In genomic region chr14:95507701-95508103, GRCh38 we compare ENCODE assay signal across 8 cellular contexts. TPM values are rescaled to one million over a fixed set of nuclear protein-coding genes. Genes with fewer than 3 reads are reported as not detected.
DNase-seq lines count a peak whose midpoint lies in the region; ATAC-seq, FAIRE-seq and TF ChIP-seq lines count a peak whose summit lies in the region.

No MANE protein-coding gene starts in this region.

- H3K9ac ChIP-seq in endothelial cell of umbilical vein (replicated peaks; ENCODE audit: extremely low read depth, insufficient read depth, low read length): peak overlapping the region; percentile 42

- H3K27ac ChIP-seq in endothelial cell of umbilical vein (ENCODE audit: insufficient read depth, low read depth, low read length): peak overlapping the region; percentile 88

- H3K4me3 ChIP-seq in endothelial cell of umbilical vein (replicated peaks in 1 of 3; ENCODE audit: insufficient read depth in 1 of 3, low read depth in 1 of 3, low read length in 3 of 3): no peak overlapping the region

- dilution Hi-C loops in endothelial cell of umbilical vein (cut with MboI; ENCODE audit: extremely low pct_ligation_motif_present, low sequenced_read_pairs): no loop called here

- intact Hi-C loops in endothelial cell of umbilical vein (cut with micrococcal nuclease): loop anchor here (1.0 kb wide), 5 partner anchors 8 to 27 kb away; no protein-coding TSS in a partner anchor

- POLR2A ChIA-PET in endothelial cell of umbilical vein (lab: Charles Lee): interaction anchor here (1.0 kb wide), 2 partner anchors 9 to 11 kb away, joined by 3 to 4 read pairs; partner anchors contain the start of gene SYNE3

- CTCF ChIA-PET in endothelial cell of umbilical vein (lab: Charles Lee): interaction anchor here (0.8 to 2.8 kb wide), 9 partner anchors 11 to 65 kb away, joined by 3 to 23 read pairs (median 5); no protein-coding TSS in a partner anchor

- H3K36me3 ChIP-seq in endothelial cell of umbilical vein (ENCODE audit: control insufficient read depth in 2 of 2, extremely low read depth in 1 of 2, insufficient read depth in 2 of 2, low read length in 2 of 2): no peaks in the 10 kb centered on the region

- H3K9me3 ChIP-seq in endothelial cell of umbilical vein (replicated peaks; ENCODE audit: control insufficient read depth, insufficient read depth, low read length): no peaks in the 10 kb centered on the region

- no peak for TF ChIP-seq POLR2A in endothelial cell of umbilical vein (IDR thresholded peaks at IDR 0.05; ENCODE audit: low read depth, low read length)

- no peak for FAIRE-seq in endothelial cell of umbilical vein (lab: Jason Lieb, UNC)

- ATAC-seq in GM19043 (IDR thresholded peaks at IDR 0.05; ENCODE audit: low read depth, unreplicated experiment) (peak; percentile 31), GM21528 (IDR thresholded peaks at IDR 0.05; ENCODE audit: low FRiP score, unreplicated experiment) (no peak), HG03521 (IDR thresholded peaks at IDR 0.05; ENCODE audit: unreplicated experiment) (no peak)

- BruUV-seq in endothelial cell of umbilical vein (replicated peaks; lab: Mats Ljungman, UMichigan): TSS peak; percentile 63

- H3K4me1 ChIP-seq in endothelial cell of umbilical vein (ENCODE audit: control insufficient read depth, extremely low read depth, insufficient read depth, low read length): peaks cover 28% of the 10 kb centered on the region

- no peak for TF ChIP-seq CTCF in endothelial cell of umbilical vein (IDR thresholded peaks at IDR 0.05; ENCODE audit: extremely low read depth in 1 of 2, insufficient read depth in 1 of 2, low read depth in 1 of 2, low read length in 2 of 2)

- H3K9me1 ChIP-seq in endothelial cell of umbilical vein (replicated peaks; ENCODE audit: control insufficient read depth, extremely low read depth, insufficient read depth, low read length): no peaks in the 10 kb centered on the region

- H3K4me2 ChIP-seq in endothelial cell of umbilical vein (ENCODE audit: insufficient read depth, low read length): peak overlapping the region; percentile 28

- peaks cover 1% of the 10 kb centered on the region for H3K79me2 ChIP-seq in endothelial cell of umbilical vein (ENCODE audit: control insufficient read depth, insufficient read depth, low read length)

- H4K20me1 ChIP-seq in endothelial cell of umbilical vein (replicated peaks; ENCODE audit: control insufficient read depth, extremely low read depth, insufficient read depth, low read length): no peaks in the 10 kb centered on the region

- H2AFZ ChIP-seq in endothelial cell of umbilical vein (ENCODE audit: low read depth, low read length): no peak overlapping the region

- no peaks in the 10 kb centered on the region for H3K27me3 ChIP-seq in endothelial cell of umbilical vein (ENCODE audit: control insufficient read depth in 2 of 2, insufficient read depth in 2 of 2, low read length in 2 of 2)

- peak; percentile 54 for DNase-seq in NCI-H69 (lab: John Stamatoyannopoulos, UW)
- DNase-seq in endothelial cell of umbilical vein (ENCODE audit: low read depth, low spot score): peak; percentile 83
- DNase-seq in renal cortical epithelial cell (ENCODE audit: low read depth): peak; percentile 88
- DNase-seq in cerebellar cortex (ENCODE audit: low spot score): no peak
- no peak for DNase-seq in SIG-M5 treated with dmso at 0.1 percent for 504 hours (lab: John Stamatoyannopoulos, UW; ENCODE audit: unreplicated experiment)

TF ChIP-seq in endothelial cell of umbilical vein, 7 proteins besides CTCF, POLR2A, EP300 and RAD21:
- TF ChIP-seq MYC (IDR thresholded peaks at IDR 0.05; ENCODE audit: low read depth, low read length) (no peak), EZH2 (IDR thresholded peaks at IDR 0.05; ENCODE audit: borderline replicate concordance, low read depth, low read length, severe bottlenecking) (no peak), JUN (IDR thresholded peaks at IDR 0.05; ENCODE audit: borderline replicate concordance, insufficient read depth, insufficient read length, low read depth) (peak; percentile 51), GATA2 (IDR thresholded peaks at IDR 0.05; ENCODE audit: insufficient read depth, insufficient read length, low read depth, low read length) (no peak), FOS (IDR thresholded peaks at IDR 0.05; ENCODE audit: borderline replicate concordance, insufficient read depth, low read length) (peak; percentile 84), POLR2AphosphoS5 (IDR thresholded peaks at IDR 0.05; ENCODE audit: insufficient read depth, low read depth, low read length) (peak; percentile 26)
- TF ChIP-seq, protein P1, sequence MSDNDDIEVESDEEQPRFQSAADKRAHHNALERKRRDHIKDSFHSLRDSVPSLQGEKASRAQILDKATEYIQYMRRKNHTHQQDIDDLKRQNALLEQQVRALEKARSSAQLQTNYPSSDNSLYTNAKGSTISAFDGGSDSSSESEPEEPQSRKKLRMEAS (IDR thresholded peaks at IDR 0.05; ENCODE audit: insufficient read depth, insufficient read length): no peak

RNA-seq across cellular contexts. Expression of gene SYNE3, which starts 8.7 kb away (rescaled TPM):
- 18.8 and 19.1 TPM in 2 replicates for total RNA-seq in endothelial cell of umbilical vein
- polyA plus RNA-seq in endothelial cell of umbilical vein: 2.6 and 3.0 TPM in 2 replicates
- 2.8 and 3.1 TPM in 2 replicates for polyA plus RNA-seq in endothelial cell of umbilical vein (2011; cell fraction: cytosol; rRNA removed)
- polyA plus RNA-seq in endothelial cell of umbilical vein (2011; cell fraction: nucleus; rRNA removed): 11.8 and 12.8 TPM in 2 replicates
- 2.7 and 3.3 TPM in 2 replicates for polyA plus RNA-seq in endothelial cell of umbilical vein (2012)
- polyA minus RNA-seq in endothelial cell of umbilical vein: 8.7 and 9.0 TPM in 2 replicates
- polyA minus RNA-seq in endothelial cell of umbilical vein (2011; cell fraction: cytosol; rRNA and poly(A)+ RNA removed): 0.20 TPM
- polyA minus RNA-seq in endothelial cell of umbilical vein (2011; cell fraction: nucleus; rRNA and poly(A)+ RNA removed): 11.5 and 12.4 TPM in 2 replicates
- 0.15 and 0.17 TPM in 2 replicates for total RNA-seq in renal cortical epithelial cell

RNA-seq across cellular contexts. Expression of gene GLRX5, which starts 27.1 kb away (rescaled TPM):
- total RNA-seq in endothelial cell of umbilical vein (50.9 and 52.0 TPM in 2 replicates), renal cortical epithelial cell (35.4 and 44.1 TPM in 2 replicates)
- 27.1 and 42.6 TPM in 2 replicates for polyA plus RNA-seq in endothelial cell of umbilical vein
- polyA plus RNA-seq in endothelial cell of umbilical vein (2011; cell fraction: cytosol; rRNA removed): 38.9 and 47.8 TPM in 2 replicates
- 13.7 and 18.6 TPM in 2 replicates for polyA plus RNA-seq in endothelial cell of umbilical vein (2011; cell fraction: nucleus; rRNA removed)
- polyA plus RNA-seq in endothelial cell of umbilical vein (2012): 40.2 and 60.5 TPM in 2 replicates
- 12.5 and 16.9 TPM in 2 replicates for polyA minus RNA-seq in endothelial cell of umbilical vein
- polyA minus RNA-seq in endothelial cell of umbilical vein (2011; cell fraction: cytosol; rRNA and poly(A)+ RNA removed): 22.4 TPM
- polyA minus RNA-seq in endothelial cell of umbilical vein (2011; cell fraction: nucleus; rRNA and poly(A)+ RNA removed): 4.7 and 9.0 TPM in 2 replicates

Comparison
In these comparisons a context has a peak if more than half of its experiments do, and no peak if none do; other contexts are left out.
1. DNase-seq: peak in NCI-H69 (single experiment), endothelial cell of umbilical vein (single experiment) and renal cortical epithelial cell (single experiment); none in cerebellar cortex (single experiment) and SIG-M5 treated with dmso at 0.1 percent for 504 hours (single experiment).
2. RNA of gene SYNE3, which starts 8.7 kb away (total RNA-seq): 18.8 to 19.1 TPM in endothelial cell of umbilical vein; 0.15 to 0.17 TPM in renal cortical epithelial cell; every median in the first group is over 10 times any median in the second.